In genomic region chr7:128209229-128210035, GRCh38 we compare ENCODE assay signal across 8 cellular contexts.
DNase-seq lines count a peak whose midpoint lies in the region; ATAC-seq lines count a peak whose summit lies in the region.

No MANE protein-coding gene starts in this region.

- peak; percentile 53 for DNase-seq in GM04504 (ENCODE audit: low read depth)
- DNase-seq in NCI-H2171 treated with DMSO at 0.1 percent for 48 hours (lab: John Stamatoyannopoulos, UW) = peak; percentile 70
- peak; percentile 47 for DNase-seq in activated CD4-positive, CD25-positive, alpha-beta regulatory T cell treated with anti-CD3 and anti-CD28 coated beads, Interleukin-2, amount 50 U/mL, for 16 hours (ENCODE audit: low read depth, low spot score)
- DNase-seq in caudate nucleus (lab: John Stamatoyannopoulos, UW) = peak in 55 of 61 donors; percentile 9 to 81 (median 45)
- DNase-seq in kidney glomerular epithelial cell (lab: John Stamatoyannopoulos, UW) = peak; percentile 70
- DNase-seq in stimulated activated CD4-positive, alpha-beta T cell treated with anti-CD3 and anti-CD28 coated beads, Interleukin-2, amount 100 ng/mL, for 24 hours = peak; percentile 68 to 70

- ATAC-seq in HG02642 (IDR thresholded peaks at IDR 0.05; ENCODE audit: poor library complexity, unreplicated experiment) (peak; percentile 66), HG03039 (IDR thresholded peaks at IDR 0.05; ENCODE audit: unreplicated experiment) (no peak)

- no peak overlapping the region for H3K27ac ChIP-seq in caudate nucleus (ENCODE audit: low read depth, low read length)
